1 cellular context compared by ENCODE assay signal in genomic region chr7:113143486-113144257, GRCh38.
A peak's percentile ranks its signal among the peaks of the same experiment; 100 is the strongest.
TF ChIP-seq lines count a peak whose summit lies in the region.

No MANE protein-coding gene starts in this region.

TF ChIP-seq in K562, 482 proteins besides CTCF, POLR2A, EP300 and RAD21 (continued from another document and continues in another):
- TF ChIP-seq DEAF1 (CRISPR knock-in tag; IDR thresholded peaks at IDR 0.05) (peak; percentile 16; the same call in 1 of the 2 replicates), ZBTB7A (IDR thresholded peaks at IDR 0.05; ENCODE audit: borderline replicate concordance, control insufficient read depth, low read depth, low read length) (no peak), NCOA6 (IDR thresholded peaks at IDR 0.05) (no peak), AFF4 (CRISPR knock-in tag; IDR thresholded peaks at IDR 0.05) (no peak), ZNF217 (CRISPR knock-in tag; IDR thresholded peaks at IDR 0.05) (no peak), ZNF318 (IDR thresholded peaks at IDR 0.05; ENCODE audit: borderline replicate concordance in 1 of 2, low read depth in 1 of 2) (no peak; a peak in 1 of 4 replicates), SMARCA4 (IDR thresholded peaks at IDR 0.05) (no peak), ZNF395 (CRISPR knock-in tag; IDR thresholded peaks at IDR 0.05) (peak; percentile 79; the same call in 1 of the 2 replicates), ZNF507 (tag; conservative IDR thresholded peaks at IDR 0.05) (no peak), SNRNP70 (optimal IDR thresholded peaks at IDR 0.05; ENCODE audit: low read depth, low read length) (no peak), ZNF212 (CRISPR knock-in tag; IDR thresholded peaks at IDR 0.05) (no peak), ATF7 (IDR thresholded peaks at IDR 0.05) (no peak), NELFE (IDR thresholded peaks at IDR 0.05; ENCODE audit: insufficient read depth, insufficient read length) (no peak), TFE3 (CRISPR knock-in tag; IDR thresholded peaks at IDR 0.05) (no peak), KLF16 (IDR thresholded peaks at IDR 0.05) (no peak), OTX1 (CRISPR knock-in tag; IDR thresholded peaks at IDR 0.05) (peak; percentile 76; the same call in 1 of the 2 replicates), U2AF1 (optimal IDR thresholded peaks at IDR 0.05; ENCODE audit: low read depth, low read length) (no peak), E2F1 (CRISPR knock-in tag; IDR thresholded peaks at IDR 0.05) (no peak), THRA (IDR thresholded peaks at IDR 0.05) (no peak), CREB3L1 (IDR thresholded peaks at IDR 0.05; ENCODE audit: borderline replicate concordance, low read depth) (no peak), TEAD2 (tag; IDR thresholded peaks at IDR 0.05) (no peak), GTF2F1 (IDR thresholded peaks at IDR 0.05; ENCODE audit: low read depth, low read length) (no peak), TSHZ1 (CRISPR knock-in tag; IDR thresholded peaks at IDR 0.05) (peak; percentile 28; the same call in 1 of the 2 replicates), ZNF583 (CRISPR knock-in tag; IDR thresholded peaks at IDR 0.05) (0 out of 2 replicates have a peak, but pooled peaks have one; percentile 69), KLF6 (CRISPR knock-in tag; IDR thresholded peaks at IDR 0.05; ENCODE audit: borderline replicate concordance) (0 out of 2 replicates have a peak, but pooled peaks have one; percentile 40), TAF15 (IDR thresholded peaks at IDR 0.05; ENCODE audit: low read depth, low read length) (no peak), ID3 (CRISPR knock-in tag; IDR thresholded peaks at IDR 0.05) (no peak), ID3 (tag; IDR thresholded peaks at IDR 0.05) (no peak)
